Comparison of ENCODE assay signal across 33 cellular contexts in the genomic region with DNA sequence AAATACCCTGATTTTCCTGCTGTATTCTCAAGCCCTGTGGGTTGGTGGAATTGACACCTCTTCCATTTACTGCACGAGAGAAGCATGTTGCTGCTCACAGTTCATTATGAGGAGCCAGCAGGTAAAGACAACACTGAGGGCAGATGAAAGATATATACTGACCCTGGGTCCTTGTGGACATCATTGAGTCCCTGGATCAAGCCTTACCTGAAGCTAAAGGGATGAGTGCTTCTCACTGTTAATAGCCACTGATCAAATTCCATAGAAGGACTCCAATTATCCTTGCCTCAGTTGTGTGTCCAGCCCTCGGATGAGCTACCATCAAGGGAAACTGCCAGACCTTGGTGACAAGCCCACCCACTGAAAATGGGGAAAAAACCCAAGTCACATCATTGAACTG. TPM values are rescaled to one million over a fixed set of nuclear protein-coding genes. Genes with fewer than 3 reads are reported as not detected.
"Had no signal": no experiment of that assay in that cellular context is flagged by ENCODE, and none has a peak within 500 bp of the region (broad histone marks: within the 10 kb centered on the region; RNA-seq: fewer than 3 reads in every experiment).

No MANE protein-coding gene starts in this region.

- H3K4me2 ChIP-seq: neural progenitor cell had no signal

- ATAC-seq: activated CD4-positive, alpha-beta T cell treated with anti-CD3 and anti-CD28 coated beads for 36 hours; body of pancreas; effector memory CD8-positive, alpha-beta T cell; gastrocnemius medialis; natural killer cell; psoas muscle; stimulated activated naive B cell treated with anti-CD40 and anti-IgM and Interleukin-4, amounts not matched to agents 10 μg/mL and 1 μg/mL and 100 μg/mL, for 72 hours had no signal

- H3K4me1 ChIP-seq: body of pancreas, gastrocnemius medialis, left ventricle myocardium inferior, neural progenitor cell, psoas muscle, stomach, thyroid gland, upper lobe of left lung, vagina had no signal

- DNase-seq: activated CD4-positive, alpha-beta T cell treated with anti-CD3 and anti-CD28 coated beads for 36 hours; activated CD4-positive, CD25-positive, alpha-beta regulatory T cell; activated CD8-positive, alpha-beta memory T cell treated with anti-CD3 and anti-CD28 coated beads for 24 hours; activated effector memory CD4-positive, alpha-beta T cell treated with Interleukin-2 at 50 U/mL for 16 hours; activated naive CD4-positive, alpha-beta T cell treated with Interleukin-2 at 50 U/mL for 16 hours; aorta; body of pancreas; dorsolateral prefrontal cortex; effector memory CD8-positive, alpha-beta T cell; erythroblast; gastrocnemius medialis; glutamatergic neuron; islet precursor cell; left ventricle myocardium inferior; mesendoderm; natural killer cell; occipital lobe; psoas muscle; stimulated activated CD4-positive, alpha-beta T cell treated with anti-CD3 and anti-CD28 coated beads, Interleukin-15, amount 100 ng/mL, for 24 hours; stimulated activated CD4-positive, alpha-beta T cell treated with anti-CD3 and anti-CD28 coated beads, Interleukin-2, amount 100 ng/mL, for 24 hours; stimulated activated naive B cell treated with anti-CD40 and anti-IgM and Interleukin-4, amounts not matched to agents 10 μg/mL and 1 μg/mL and 100 μg/mL, for 72 hours; stomach; thyroid gland; upper lobe of left lung had no signal

- H3K4me3 Mint-ChIP-seq: activated CD4-positive, alpha-beta T cell treated with anti-CD3 and anti-CD28 coated beads for 36 hours; activated naive CD8-positive, alpha-beta T cell; effector memory CD8-positive, alpha-beta T cell; natural killer cell; neural progenitor cell; stimulated activated naive B cell treated with anti-CD40 and anti-IgM and Interleukin-4, amounts not matched to agents 10 μg/mL and 1 μg/mL and 100 μg/mL, for 72 hours had no signal

- H3K27ac ChIP-seq: body of pancreas, coronary artery, dorsolateral prefrontal cortex, gastrocnemius medialis, left ventricle myocardium inferior, neural progenitor cell, parathyroid adenoma, psoas muscle, stomach, thyroid gland, upper lobe of left lung, vagina had no signal

- H3K27me3 ChIP-seq: body of pancreas, neural progenitor cell, thyroid gland, upper lobe of left lung, vagina had no signal

- H3K36me3 ChIP-seq: gastrocnemius medialis, left ventricle myocardium inferior, neural progenitor cell, stomach, thyroid gland, upper lobe of left lung, vagina had no signal

- H3K27ac Mint-ChIP-seq: activated CD4-positive, alpha-beta T cell treated with anti-CD3 and anti-CD28 coated beads for 36 hours; activated naive CD8-positive, alpha-beta T cell; effector memory CD8-positive, alpha-beta T cell; natural killer cell; neural progenitor cell; stimulated activated naive B cell treated with anti-CD40 and anti-IgM and Interleukin-4, amounts not matched to agents 10 μg/mL and 1 μg/mL and 100 μg/mL, for 72 hours had no signal

- H3K9ac ChIP-seq: neural progenitor cell, parathyroid adenoma had no signal

- H3K4me1 Mint-ChIP-seq: activated CD4-positive, alpha-beta T cell treated with anti-CD3 and anti-CD28 coated beads for 36 hours; natural killer cell; neural progenitor cell had no signal

- H3K9me3 Mint-ChIP-seq: effector memory CD8-positive, alpha-beta T cell; natural killer cell; neural progenitor cell had no signal

- H3K9me3 ChIP-seq: body of pancreas, gastrocnemius medialis, left ventricle myocardium inferior, psoas muscle, stomach, thyroid gland, upper lobe of left lung, vagina had no signal

- H3K4me3 ChIP-seq: body of pancreas, coronary artery, dorsolateral prefrontal cortex, gastrocnemius medialis, left ventricle myocardium inferior, lung, neural progenitor cell, psoas muscle, stomach, thyroid gland, upper lobe of left lung, vagina had no signal

- H3K36me3 Mint-ChIP-seq: activated naive CD8-positive, alpha-beta T cell; natural killer cell; neural progenitor cell; stimulated activated naive B cell treated with anti-CD40 and anti-IgM and Interleukin-4, amounts not matched to agents 10 μg/mL and 1 μg/mL and 100 μg/mL, for 72 hours had no signal

RNA-seq across cellular contexts. Expression of gene SIGLEC1, which starts 7.7 kb away (rescaled TPM):
- total RNA-seq: activated CD4-positive, alpha-beta T cell treated with anti-CD3 and anti-CD28 coated beads for 36 hours; T-helper 2 cell treated with Interferon-gamma antibody and Interleukin-4, amounts not matched to agents 100 ng/mL and 5 ng/mL, for 36 hours had no signal

RNA-seq across cellular contexts. Expression of gene HSPA12B, which starts 12.4 kb away (rescaled TPM):
- total RNA-seq: activated CD4-positive, alpha-beta T cell treated with anti-CD3 and anti-CD28 coated beads for 36 hours; mononuclear cell; natural killer cell; T-helper 2 cell treated with Interferon-gamma antibody and Interleukin-4, amounts not matched to agents 100 ng/mL and 5 ng/mL, for 36 hours had no signal

RNA-seq across cellular contexts. Expression of gene ADAM33, which starts 38.3 kb away (rescaled TPM):
- total RNA-seq: activated CD4-positive, alpha-beta T cell treated with anti-CD3 and anti-CD28 coated beads for 36 hours; natural killer cell; T-helper 2 cell treated with Interferon-gamma antibody and Interleukin-4, amounts not matched to agents 100 ng/mL and 5 ng/mL, for 36 hours had no signal

RNA-seq across cellular contexts. Expression of gene GFRA4, which starts 56.9 kb away (rescaled TPM):
- total RNA-seq: activated CD4-positive, alpha-beta T cell treated with anti-CD3 and anti-CD28 coated beads for 36 hours; aorta; body of pancreas; gastrocnemius medialis; left ventricle myocardium inferior; lung; mononuclear cell; natural killer cell; occipital lobe; psoas muscle; stomach; T-helper 2 cell treated with Interferon-gamma antibody and Interleukin-4, amounts not matched to agents 100 ng/mL and 5 ng/mL, for 36 hours; upper lobe of left lung; vagina had no signal
- polyA plus RNA-seq: adipose tissue, aorta, lung, psoas muscle, stomach had no signal
